ENCODE assay signal across 1 cellular context in genomic region chr15:95556866-95557225, GRCh38.
TF ChIP-seq lines count a peak whose summit lies in the region.

No MANE protein-coding gene starts in this region.

TF ChIP-seq in GM23338, 12 proteins besides CTCF, POLR2A, EP300 and RAD21 (continued from another document):
- TF ChIP-seq REST (IDR thresholded peaks at IDR 0.05; ENCODE audit: unreplicated experiment) (no peak), ZNF331 (CRISPR knock-in tag; IDR thresholded peaks at IDR 0.05; ENCODE audit: low read depth) (no peak)
